1 cellular context compared by ENCODE assay signal in genomic region chr1:6260961-6261614, GRCh38.
A peak's percentile ranks its signal among the peaks of the same experiment; 100 is the strongest.
TF ChIP-seq lines count a peak whose summit lies in the region.

Gene GPR153 (minus strand): TSS chr1:6261098. CDS start chr1:6254905, 6,193 bp downstream.

TF ChIP-seq in HepG2, 621 proteins besides CTCF, POLR2A, EP300 and RAD21 (continued from another document):
- TF ChIP-seq ZNF800 (CRISPR knock-in tag; IDR thresholded peaks at IDR 0.05): peak; percentile 58; the same call in 1 of the 2 replicates
- TF ChIP-seq ZNF577 (CRISPR knock-in tag; IDR thresholded peaks at IDR 0.05; ENCODE audit: borderline replicate concordance, low read depth): no peak
- TF ChIP-seq SAFB2 (CRISPR knock-in tag; IDR thresholded peaks at IDR 0.05; ENCODE audit: borderline replicate concordance, low read depth): no peak
- TF ChIP-seq FOXO1 (CRISPR knock-in tag; IDR thresholded peaks at IDR 0.05): no peak
- TF ChIP-seq CENPBD1 (CRISPR knock-in tag; IDR thresholded peaks at IDR 0.05; ENCODE audit: borderline replicate concordance, low read depth): no peak
- no peak for TF ChIP-seq SNAPC5 (CRISPR knock-in tag; IDR thresholded peaks at IDR 0.05; ENCODE audit: borderline replicate concordance)
- TF ChIP-seq PATZ1 (CRISPR knock-in tag; IDR thresholded peaks at IDR 0.05): 0 out of 2 replicates have a peak, but pooled peaks have one; percentile 0
- no peak for TF ChIP-seq THAP8 (CRISPR knock-in tag; IDR thresholded peaks at IDR 0.05; ENCODE audit: borderline replicate concordance)
- TF ChIP-seq ZBTB2 (CRISPR knock-in tag; IDR thresholded peaks at IDR 0.05; ENCODE audit: low read depth): peak; percentile 59; the same call in 1 of the 2 replicates
- TF ChIP-seq RBFOX2 (IDR thresholded peaks at IDR 0.05; ENCODE audit: low read depth, low read length): no peak
- TF ChIP-seq HNRNPLL (IDR thresholded peaks at IDR 0.05; ENCODE audit: low read depth, low read length, poor library complexity, severe bottlenecking): peak; percentile 41
- no peak for TF ChIP-seq ZBTB42 (CRISPR knock-in tag; IDR thresholded peaks at IDR 0.05)
- TF ChIP-seq IRF2 (CRISPR knock-in tag; IDR thresholded peaks at IDR 0.05): no peak
- TF ChIP-seq ZNF777 (CRISPR knock-in tag; IDR thresholded peaks at IDR 0.05): peak; percentile 87
